ENCODE assay signal across 8 cellular contexts in the genomic region with DNA sequence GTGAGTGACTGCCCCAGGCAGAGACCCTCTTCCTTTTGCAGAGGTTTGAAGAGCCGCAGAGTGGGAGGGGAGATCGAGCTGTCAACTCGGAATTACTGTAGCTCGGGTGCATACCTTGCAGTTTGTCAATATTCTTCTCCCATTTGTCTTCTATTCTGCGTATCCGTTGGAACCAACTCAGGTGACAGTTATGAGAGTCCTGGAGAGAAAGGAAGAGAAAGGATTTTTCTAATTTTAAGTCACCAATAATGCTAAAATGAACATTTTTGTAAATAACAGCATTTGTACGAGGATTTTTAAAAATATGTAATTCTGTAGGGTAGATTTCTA.
DNase-seq lines count a peak whose midpoint lies in the region; ATAC-seq and TF ChIP-seq lines count a peak whose summit lies in the region.
"Not testable (repeated sequence)": the region's sequence is repeated elsewhere in the genome, so short reads cannot be mapped to it uniquely, and the experiment has no call there.

No MANE protein-coding gene starts in this region.

- not testable (repeated sequence) for H3K9me3 Mint-ChIP-seq in HFFc6; activated naive CD8-positive, alpha-beta T cell treated with anti-CD3 and anti-CD28 coated beads, Interleukin-2, amount 50 U/mL, for 24 hours; endothelial cell (ENCODE audit: unreplicated experiment); nephron; stimulated activated memory B cell treated with anti-CD40 and anti-IgM and Interleukin-4, amounts not matched to agents 10 μg/mL and 1 μg/mL and 100 μg/mL, for 72 hours

- not testable (repeated sequence) for H3K4me1 Mint-ChIP-seq in HFFc6 (ENCODE audit: low read depth); activated naive CD8-positive, alpha-beta T cell treated with anti-CD3 and anti-CD28 coated beads, Interleukin-2, amount 50 U/mL, for 24 hours; endothelial cell (ENCODE audit: unreplicated experiment); nephron; stimulated activated memory B cell treated with anti-CD40 and anti-IgM and Interleukin-4, amounts not matched to agents 10 μg/mL and 1 μg/mL and 100 μg/mL, for 72 hours

- not testable (repeated sequence) for H3F3A ChIP-seq in SK-N-SH (replicated peaks; ENCODE audit: insufficient read depth)

- not testable (repeated sequence) for TF ChIP-seq CTCF in BE2C (IDR thresholded peaks at IDR 0.05; ENCODE audit: low read depth, low read length); HFFc6 (IDR thresholded peaks at IDR 0.05); SK-N-SH (IDR thresholded peaks at IDR 0.05); endothelial cell (IDR thresholded peaks at IDR 0.05; ENCODE audit: unreplicated experiment); nephron (IDR thresholded peaks at IDR 0.05; ENCODE audit: unreplicated experiment in 3 of 3)

- H3K9me2 ChIP-seq in SK-N-SH = not testable (repeated sequence)

- ATAC-seq in activated naive CD8-positive, alpha-beta T cell treated with anti-CD3 and anti-CD28 coated beads, Interleukin-2, amount 50 U/mL, for 24 hours; stimulated activated memory B cell treated with anti-CD40 and anti-IgM and Interleukin-4, amounts not matched to agents 10 μg/mL and 1 μg/mL and 100 μg/mL, for 72 hours: not testable (repeated sequence)

- not testable (repeated sequence) for H3K36me3 Mint-ChIP-seq in HFFc6 (ENCODE audit: low read depth); activated naive CD8-positive, alpha-beta T cell treated with anti-CD3 and anti-CD28 coated beads, Interleukin-2, amount 50 U/mL, for 24 hours (ENCODE audit: low read depth); endothelial cell (ENCODE audit: low read depth, unreplicated experiment); nephron (ENCODE audit: low read depth)
- H3K36me3 Mint-ChIP-seq in stimulated activated memory B cell treated with anti-CD40 and anti-IgM and Interleukin-4, amounts not matched to agents 10 μg/mL and 1 μg/mL and 100 μg/mL, for 72 hours = peaks cover 11% of the 10 kb centered on the region

- not testable (repeated sequence) for H3K9me3 ChIP-seq in BE2C; SK-N-SH; iPS-20b (ENCODE audit: insufficient read depth, low read depth, low read length)

- peak overlapping the region; percentile 52; the same call in 1 of the 2 replicates for H3K4me2 ChIP-seq in SK-N-SH

- not testable (repeated sequence) for H3K27me3 ChIP-seq in BE2C; SK-N-SH (ENCODE audit: insufficient read depth); iPS-20b (ENCODE audit: insufficient read depth, low read length)

- H3K4me3 Mint-ChIP-seq in HFFc6 (peak overlapping the region; percentile 94), endothelial cell (ENCODE audit: unreplicated experiment) (peak overlapping the region; percentile 91), nephron (peak overlapping the region; percentile 93 to 96 (median 94))
- peak overlapping the region; percentile 88 for H3K4me3 Mint-ChIP-seq in activated naive CD8-positive, alpha-beta T cell treated with anti-CD3 and anti-CD28 coated beads, Interleukin-2, amount 50 U/mL, for 24 hours
- peak overlapping the region; percentile 88 for H3K4me3 Mint-ChIP-seq in stimulated activated memory B cell treated with anti-CD40 and anti-IgM and Interleukin-4, amounts not matched to agents 10 μg/mL and 1 μg/mL and 100 μg/mL, for 72 hours

- not testable (repeated sequence) for H3K4me1 ChIP-seq in BE2C; SK-N-SH (ENCODE audit: control insufficient read depth in 1 of 2, insufficient read depth in 2 of 2, low read depth in 1 of 2, low read length in 1 of 2); iPS-20b (ENCODE audit: insufficient read depth, low read length)

- not testable (repeated sequence) for H4K20me1 ChIP-seq in SK-N-SH (ENCODE audit: insufficient read depth)

- CTCF ChIA-PET in SK-N-SH (lab: Yijun Ruan, JAX) = interaction anchor here (0.9 to 1.6 kb wide), 3 partner anchors 13 to 33 kb away, joined by 3 to 6 read pairs (median 3); no protein-coding TSS in a partner anchor

- H3K27me3 Mint-ChIP-seq in HFFc6 (ENCODE audit: insufficient read depth); activated naive CD8-positive, alpha-beta T cell treated with anti-CD3 and anti-CD28 coated beads, Interleukin-2, amount 50 U/mL, for 24 hours; endothelial cell (ENCODE audit: unreplicated experiment); nephron (ENCODE audit: low read depth); stimulated activated memory B cell treated with anti-CD40 and anti-IgM and Interleukin-4, amounts not matched to agents 10 μg/mL and 1 μg/mL and 100 μg/mL, for 72 hours: not testable (repeated sequence)

- not testable (repeated sequence) for H3K36me3 ChIP-seq in BE2C; SK-N-SH (replicated peaks in 1 of 2; ENCODE audit: control insufficient read depth in 1 of 2, insufficient read depth in 2 of 2, low read length in 1 of 2); iPS-20b (ENCODE audit: insufficient read depth, low read depth, low read length)

- peak overlapping the region; percentile 68 for H3K4me3 ChIP-seq in BE2C (ENCODE audit: low read depth, low read length)
- peak overlapping the region; percentile 53 to 87 for H3K4me3 ChIP-seq in SK-N-SH (ENCODE audit: low read depth in 2 of 2, low read length in 1 of 2)
- peak overlapping the region; percentile 69; the same call in 1 of the 2 replicates for H3K4me3 ChIP-seq in iPS-20b (ENCODE audit: low read length)

- peak overlapping the region; percentile 57 for H3K27ac Mint-ChIP-seq in HFFc6
- peak overlapping the region; percentile 68 for H3K27ac Mint-ChIP-seq in activated naive CD8-positive, alpha-beta T cell treated with anti-CD3 and anti-CD28 coated beads, Interleukin-2, amount 50 U/mL, for 24 hours
- H3K27ac Mint-ChIP-seq in endothelial cell (ENCODE audit: unreplicated experiment) = not testable (repeated sequence)
- peak overlapping the region; percentile 73 to 92 (median 76) for H3K27ac Mint-ChIP-seq in nephron
- peak overlapping the region; percentile 85 for H3K27ac Mint-ChIP-seq in stimulated activated memory B cell treated with anti-CD40 and anti-IgM and Interleukin-4, amounts not matched to agents 10 μg/mL and 1 μg/mL and 100 μg/mL, for 72 hours

- not testable (repeated sequence) for DNase-seq in BE2C; HFFc6; SK-N-SH; activated naive CD8-positive, alpha-beta T cell treated with anti-CD3 and anti-CD28 coated beads, Interleukin-2, amount 50 U/mL, for 24 hours; endothelial cell (ENCODE audit: low spot score)

- not testable (repeated sequence) for TF ChIP-seq RAD21 in SK-N-SH (IDR thresholded peaks at IDR 0.05; ENCODE audit: low read length)

- no CpG with 5 or more reads among the region's 7 CpGs for WGBS in SK-N-SH (ENCODE audit: low lambda C conversion rate)

- not testable (repeated sequence) for H3K79me2 ChIP-seq in SK-N-SH (ENCODE audit: insufficient read depth)

- peak overlapping the region; percentile 85 for H2AFZ ChIP-seq in SK-N-SH (ENCODE audit: low read depth)

- not testable (repeated sequence) for TF ChIP-seq EP300 in SK-N-SH (IDR thresholded peaks at IDR 0.05; ENCODE audit: borderline replicate concordance in 1 of 2, low read depth in 1 of 2, low read length in 1 of 2)

- H3K9ac ChIP-seq in SK-N-SH = peak overlapping the region; percentile 68
- peak overlapping the region; percentile 68; the same call in 1 of the 2 replicates for H3K9ac ChIP-seq in iPS-20b (ENCODE audit: low read depth, low read length)

- POLR2A ChIA-PET in SK-N-SH (lab: Yijun Ruan, JAX) = interaction anchor here (1.2 kb wide), 1 partner anchor 23 kb away, joined by 3 read pairs; no protein-coding TSS in a partner anchor

- H3K27ac ChIP-seq in SK-N-SH (ENCODE audit: low read depth in 2 of 2, low read length in 1 of 2); iPS-20b (ENCODE audit: low read length): not testable (repeated sequence)
